ENCODE assay signal across 1 cellular context in the genomic region with DNA sequence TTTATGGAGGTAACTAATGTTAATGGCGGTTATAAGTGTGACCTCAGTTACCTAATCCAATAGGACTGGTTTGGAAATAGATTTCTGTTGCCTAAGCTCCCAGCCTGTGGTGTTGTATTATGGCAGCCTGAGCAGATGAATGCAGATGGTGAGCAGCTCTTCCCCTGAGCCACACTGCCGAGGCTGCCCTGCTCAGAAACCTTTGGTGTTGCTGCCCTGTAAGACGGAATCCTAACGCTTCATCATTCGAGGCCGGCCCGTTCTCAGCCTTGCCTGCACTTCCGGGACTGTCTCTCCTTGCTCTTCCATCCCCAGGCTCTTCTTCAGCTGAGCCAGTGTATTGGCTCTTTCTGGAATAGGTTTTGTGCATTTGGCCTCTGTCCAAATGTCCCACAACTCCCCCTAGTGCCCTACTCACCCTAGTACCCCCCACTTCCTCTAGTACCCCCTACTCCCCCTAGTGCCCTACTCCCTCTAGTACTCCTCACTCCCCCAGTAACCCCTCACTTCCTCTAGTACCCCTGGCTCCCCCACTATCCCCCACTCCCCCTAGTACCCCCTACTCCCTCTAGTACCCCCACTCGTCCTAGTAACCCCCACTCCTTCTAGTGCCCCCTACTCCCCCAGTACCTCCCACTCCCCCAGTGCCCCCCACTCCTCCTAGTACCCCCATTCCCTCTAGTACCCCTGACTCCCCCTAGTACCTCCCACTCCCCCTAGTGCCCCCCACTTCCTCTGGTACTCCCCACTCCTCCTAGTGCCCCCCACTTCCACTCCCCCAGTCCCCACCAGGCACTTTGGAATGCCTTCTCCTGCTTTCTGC.
TF ChIP-seq lines count a peak whose summit lies in the region.

No MANE protein-coding gene starts in this region.

TF ChIP-seq in GM12878, 131 proteins besides CTCF, POLR2A, EP300 and RAD21:
- TF ChIP-seq ZBTB33 (IDR thresholded peaks at IDR 0.05) (no peak), MLLT1 (IDR thresholded peaks at IDR 0.05) (no peak), BHLHE40 (IDR thresholded peaks at IDR 0.05; ENCODE audit: borderline replicate concordance in 1 of 2, low read depth in 2 of 2, low read length in 1 of 2) (no peak), MAX (IDR thresholded peaks at IDR 0.05; ENCODE audit: low read depth, low read length) (no peak), TBL1XR1 (IDR thresholded peaks at IDR 0.05; ENCODE audit: low read depth, low read length) (no peak), NFXL1 (IDR thresholded peaks at IDR 0.05; ENCODE audit: borderline replicate concordance) (no peak)
